Comparison of ENCODE assay signal across 36 cellular contexts in genomic region chr2:144041612-144042011, GRCh38.
"Had no signal": no experiment of that assay in that cellular context is flagged by ENCODE, and none has a peak within 500 bp of the region (broad histone marks: within the 10 kb centered on the region; RNA-seq: fewer than 3 reads in every experiment).

No MANE protein-coding gene starts in this region.

- H2AFZ ChIP-seq: hepatocyte, parathyroid adenoma had no signal

- H3K4me1 ChIP-seq: ascending aorta, gastroesophageal sphincter, parathyroid adenoma, right atrium auricular region, upper lobe of right lung had no signal

- H3K4me3 ChIP-seq: ascending aorta, cardiac muscle cell, coronary artery, dorsolateral prefrontal cortex, gastroesophageal sphincter, hepatocyte, right atrium auricular region, smooth muscle cell, upper lobe of right lung had no signal

- DNase-seq: activated CD4-positive, alpha-beta memory T cell treated with anti-CD3 and anti-CD28 coated beads, Interleukin-2, amount 10 ng/mL, durations not matched to agents 7 days and 5 days; activated CD4-positive, alpha-beta T cell treated with anti-CD3 and anti-CD28 coated beads for 1 hour; activated CD4-positive, alpha-beta T cell treated with anti-CD3 and anti-CD28 coated beads, Interleukin-2, amount 10 ng/mL, durations not matched to agents 7 days and 5 days; activated CD8-positive, alpha-beta memory T cell treated with anti-CD3 and anti-CD28 coated beads, Interleukin-2, amount 50 U/mL, for 48 hours; activated gamma-delta T cell; activated naive CD4-positive, alpha-beta T cell treated with anti-CD3 and anti-CD28 coated beads, Interleukin-2, amount 10 ng/mL, durations not matched to agents 7 days and 5 days; activated naive CD8-positive, alpha-beta T cell treated with anti-CD3 and anti-CD28 coated beads, Interleukin-2, amount 10 ng/mL, durations not matched to agents 7 days and 5 days; activated T-cell treated with anti-CD3 and anti-CD28 coated beads, Interleukin-2, amount 50 U/mL, for 24 hours; cerebellar nuclear complex; dorsolateral prefrontal cortex; effector memory CD8-positive, alpha-beta T cell; immature natural killer cell; kidney; left colon; midbrain; naive thymus-derived CD4-positive, alpha-beta T cell; occipital lobe; stimulated activated CD4-positive, alpha-beta T cell treated with anti-CD3 and anti-CD28 coated beads, Interleukin-1b, Interleukin-23, amount 100 ng/mL, for 48 hours; stimulated activated CD4-positive, alpha-beta T cell treated with anti-CD3 and anti-CD28 coated beads, Interleukin-4, amount 100 ng/mL, for 4 hours; stimulated activated CD8-positive, alpha-beta memory T cell treated with anti-CD3 and anti-CD28 coated beads, Interleukin-4, amount 100 ng/mL, for 48 hours; stimulated activated naive CD8-positive, alpha-beta T cell treated with anti-CD3 and anti-CD28 coated beads, Interleukin-15, amount 100 ng/mL, for 72 hours; substantia nigra; T1000; upper lobe of right lung had no signal

- H3K79me2 ChIP-seq: hepatocyte, parathyroid adenoma had no signal

- FAIRE-seq: endothelial cell of umbilical vein, kidney had no signal

- H3K27me3 Mint-ChIP-seq: activated CD4-positive, alpha-beta memory T cell treated with anti-CD3 and anti-CD28 coated beads, Interleukin-2, amount 10 ng/mL, durations not matched to agents 7 days and 5 days; activated CD4-positive, alpha-beta T cell treated with anti-CD3 and anti-CD28 coated beads, Interleukin-2, amount 10 ng/mL, durations not matched to agents 7 days and 5 days; activated naive CD4-positive, alpha-beta T cell treated with anti-CD3 and anti-CD28 coated beads, Interleukin-2, amount 10 ng/mL, durations not matched to agents 7 days and 5 days; activated naive CD8-positive, alpha-beta T cell treated with anti-CD3 and anti-CD28 coated beads, Interleukin-2, amount 10 ng/mL, durations not matched to agents 7 days and 5 days; activated T-cell treated with anti-CD3 and anti-CD28 coated beads, Interleukin-2, amount 50 U/mL, for 24 hours; brain; effector memory CD8-positive, alpha-beta T cell; naive thymus-derived CD4-positive, alpha-beta T cell; stimulated activated memory B cell treated with anti-CD40 and anti-IgM and Interleukin-4, amounts not matched to agents 10 μg/mL and 1 μg/mL and 100 μg/mL, for 72 hours; stimulated activated naive CD8-positive, alpha-beta T cell treated with anti-CD3 and anti-CD28 coated beads, Interleukin-15, amount 100 ng/mL, for 72 hours had no signal

- H3K9me3 Mint-ChIP-seq: activated CD4-positive, alpha-beta memory T cell treated with anti-CD3 and anti-CD28 coated beads, Interleukin-2, amount 10 ng/mL, durations not matched to agents 7 days and 5 days; activated CD4-positive, alpha-beta T cell treated with anti-CD3 and anti-CD28 coated beads, Interleukin-2, amount 10 ng/mL, durations not matched to agents 7 days and 5 days; activated naive CD4-positive, alpha-beta T cell treated with anti-CD3 and anti-CD28 coated beads, Interleukin-2, amount 10 ng/mL, durations not matched to agents 7 days and 5 days; activated naive CD8-positive, alpha-beta T cell treated with anti-CD3 and anti-CD28 coated beads, Interleukin-2, amount 10 ng/mL, durations not matched to agents 7 days and 5 days; activated T-cell treated with anti-CD3 and anti-CD28 coated beads, Interleukin-2, amount 50 U/mL, for 24 hours; brain; effector memory CD8-positive, alpha-beta T cell; immature natural killer cell; neural crest cell; stimulated activated memory B cell treated with anti-CD40 and anti-IgM and Interleukin-4, amounts not matched to agents 10 μg/mL and 1 μg/mL and 100 μg/mL, for 72 hours; stimulated activated naive CD8-positive, alpha-beta T cell treated with anti-CD3 and anti-CD28 coated beads, Interleukin-15, amount 100 ng/mL, for 72 hours had no signal

- H3K27ac Mint-ChIP-seq: activated CD4-positive, alpha-beta memory T cell treated with anti-CD3 and anti-CD28 coated beads, Interleukin-2, amount 10 ng/mL, durations not matched to agents 7 days and 5 days; activated CD4-positive, alpha-beta T cell treated with anti-CD3 and anti-CD28 coated beads, Interleukin-2, amount 10 ng/mL, durations not matched to agents 7 days and 5 days; activated naive CD4-positive, alpha-beta T cell treated with anti-CD3 and anti-CD28 coated beads, Interleukin-2, amount 10 ng/mL, durations not matched to agents 7 days and 5 days; activated naive CD8-positive, alpha-beta T cell treated with anti-CD3 and anti-CD28 coated beads, Interleukin-2, amount 10 ng/mL, durations not matched to agents 7 days and 5 days; activated T-cell treated with anti-CD3 and anti-CD28 coated beads, Interleukin-2, amount 50 U/mL, for 24 hours; effector memory CD8-positive, alpha-beta T cell; immature natural killer cell; naive thymus-derived CD4-positive, alpha-beta T cell; stimulated activated memory B cell treated with anti-CD40 and anti-IgM and Interleukin-4, amounts not matched to agents 10 μg/mL and 1 μg/mL and 100 μg/mL, for 72 hours had no signal

- H3K36me3 Mint-ChIP-seq: activated naive CD4-positive, alpha-beta T cell treated with anti-CD3 and anti-CD28 coated beads, Interleukin-2, amount 10 ng/mL, durations not matched to agents 7 days and 5 days; activated naive CD8-positive, alpha-beta T cell treated with anti-CD3 and anti-CD28 coated beads, Interleukin-2, amount 10 ng/mL, durations not matched to agents 7 days and 5 days; brain had no signal

- H3K4me3 Mint-ChIP-seq: activated CD4-positive, alpha-beta memory T cell treated with anti-CD3 and anti-CD28 coated beads, Interleukin-2, amount 10 ng/mL, durations not matched to agents 7 days and 5 days; activated CD4-positive, alpha-beta T cell treated with anti-CD3 and anti-CD28 coated beads, Interleukin-2, amount 10 ng/mL, durations not matched to agents 7 days and 5 days; activated naive CD4-positive, alpha-beta T cell treated with anti-CD3 and anti-CD28 coated beads, Interleukin-2, amount 10 ng/mL, durations not matched to agents 7 days and 5 days; activated naive CD8-positive, alpha-beta T cell treated with anti-CD3 and anti-CD28 coated beads, Interleukin-2, amount 10 ng/mL, durations not matched to agents 7 days and 5 days; activated T-cell treated with anti-CD3 and anti-CD28 coated beads, Interleukin-2, amount 50 U/mL, for 24 hours; brain; effector memory CD8-positive, alpha-beta T cell; immature natural killer cell; naive thymus-derived CD4-positive, alpha-beta T cell; neural crest cell; stimulated activated memory B cell treated with anti-CD40 and anti-IgM and Interleukin-4, amounts not matched to agents 10 μg/mL and 1 μg/mL and 100 μg/mL, for 72 hours; stimulated activated naive CD8-positive, alpha-beta T cell treated with anti-CD3 and anti-CD28 coated beads, Interleukin-15, amount 100 ng/mL, for 72 hours had no signal

- H3K27me3 ChIP-seq: ascending aorta, cardiac muscle cell, dorsolateral prefrontal cortex, gastroesophageal sphincter, hepatocyte, right atrium auricular region, upper lobe of right lung had no signal

- H3K4me1 Mint-ChIP-seq: activated CD4-positive, alpha-beta memory T cell treated with anti-CD3 and anti-CD28 coated beads, Interleukin-2, amount 10 ng/mL, durations not matched to agents 7 days and 5 days; activated naive CD8-positive, alpha-beta T cell treated with anti-CD3 and anti-CD28 coated beads, Interleukin-2, amount 10 ng/mL, durations not matched to agents 7 days and 5 days; brain; immature natural killer cell; stimulated activated memory B cell treated with anti-CD40 and anti-IgM and Interleukin-4, amounts not matched to agents 10 μg/mL and 1 μg/mL and 100 μg/mL, for 72 hours; stimulated activated naive CD8-positive, alpha-beta T cell treated with anti-CD3 and anti-CD28 coated beads, Interleukin-15, amount 100 ng/mL, for 72 hours had no signal

- H3K9me3 ChIP-seq: ascending aorta, gastroesophageal sphincter, right atrium auricular region, upper lobe of right lung had no signal

- H3K27ac ChIP-seq: ascending aorta, cardiac muscle cell, coronary artery, dorsolateral prefrontal cortex, gastroesophageal sphincter, hepatocyte, parathyroid adenoma, right atrium auricular region, upper lobe of right lung had no signal

- H3K4me2 ChIP-seq: hepatocyte, smooth muscle cell had no signal

- H3K9ac ChIP-seq: parathyroid adenoma had no signal

- H3K36me3 ChIP-seq: ascending aorta, cardiac muscle cell, gastroesophageal sphincter, right atrium auricular region, upper lobe of right lung had no signal
